ENCODE assay signal across 28 cellular contexts in the genomic region with DNA sequence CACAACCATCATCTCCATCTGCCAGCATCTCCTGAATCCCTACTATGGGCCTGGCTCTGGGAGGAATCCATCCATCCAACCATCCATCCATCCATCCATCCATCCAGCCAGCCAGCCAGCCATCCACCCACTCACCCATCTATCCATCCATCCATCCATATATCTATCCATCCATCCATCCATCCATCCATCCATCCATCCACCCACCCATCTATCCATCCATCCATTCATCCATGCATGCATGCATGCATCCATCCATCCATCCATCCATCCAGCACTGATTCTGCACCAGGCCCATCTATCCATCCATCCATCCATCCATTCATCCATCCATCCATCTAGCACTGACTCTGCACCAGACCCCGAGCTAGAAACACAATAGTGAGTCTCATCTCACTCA.
"Had no signal": no experiment of that assay in that cellular context is flagged by ENCODE, and none has a peak within 500 bp of the region (broad histone marks: within the 10 kb centered on the region; RNA-seq: fewer than 3 reads in every experiment).

No MANE protein-coding gene starts in this region.

- H3K4me3 ChIP-seq: ovary, psoas muscle, right lobe of liver, skin epidermis, smooth muscle cell, spleen, suprapubic skin, testis, tibial artery, transverse colon, upper lobe of right lung, uterus had no signal

- H3K27ac ChIP-seq: neutrophil, ovary, parathyroid adenoma, psoas muscle, right lobe of liver, skin epidermis, spleen, suprapubic skin, testis, tibial artery, transverse colon, upper lobe of right lung, uterus had no signal

- DNase-seq: naive thymus-derived CD4-positive, alpha-beta T cell; natural killer cell; nephron progenitor cell; nucleus accumbens; ovary; psoas muscle; right cardiac atrium; right lobe of liver; spleen; stimulated activated CD4-positive, alpha-beta T cell treated with anti-CD3 and anti-CD28 coated beads, Interleukin-12 subunit alpha, Interleukin-12 subunit beta, amount 100 ng/mL, for 4 hours; stimulated activated CD4-positive, alpha-beta T cell treated with anti-CD3 and anti-CD28 coated beads, Interleukin-1b, Interleukin-23, amount 100 ng/mL, for 48 hours; stimulated activated CD4-positive, alpha-beta T cell treated with anti-CD3 and anti-CD28 coated beads, Interleukin-4, amount 100 ng/mL, for 1 hour; stimulated activated CD4-positive, alpha-beta T cell treated with anti-CD3 and anti-CD28 coated beads, Interleukin-4, amount 100 ng/mL, for 4 hours; stimulated activated naive CD4-positive, alpha-beta T cell; stimulated activated naive CD8-positive, alpha-beta T cell treated with anti-CD3 and anti-CD28 coated beads, Interleukin-15, amount 100 ng/mL, for 72 hours; stimulated activated naive CD8-positive, alpha-beta T cell treated with anti-CD3 and anti-CD28 coated beads, Interleukin-15, Interleukin-2, amounts not matched to agents 100 U/mL and 50 U/mL, for 24 hours; substantia nigra; testis; transverse colon; upper lobe of right lung; uterus had no signal

- ATAC-seq: naive thymus-derived CD4-positive, alpha-beta T cell; natural killer cell; psoas muscle; stimulated activated memory B cell treated with anti-CD40 and anti-IgM and Interleukin-4, amounts not matched to agents 10 μg/mL and 1 μg/mL and 100 μg/mL, for 72 hours; stimulated activated naive CD8-positive, alpha-beta T cell treated with anti-CD3 and anti-CD28 coated beads, Interleukin-15, amount 100 ng/mL, for 72 hours; stimulated activated naive CD8-positive, alpha-beta T cell treated with anti-CD3 and anti-CD28 coated beads, Interleukin-15, Interleukin-2, amounts not matched to agents 100 U/mL and 50 U/mL, for 24 hours; upper lobe of right lung had no signal

- H3K4me1 ChIP-seq: psoas muscle, right lobe of liver, spleen, tibial artery, transverse colon, upper lobe of right lung had no signal

- H3K9me3 ChIP-seq: neutrophil, ovary, psoas muscle, right lobe of liver, suprapubic skin, testis, tibial artery, transverse colon, upper lobe of right lung, uterus had no signal

- H3K36me3 ChIP-seq: neutrophil, ovary, right lobe of liver, spleen, suprapubic skin, tibial artery, transverse colon, upper lobe of right lung, uterus had no signal
